9 cellular contexts compared by ENCODE assay signal in genomic region chr3:78988324-78988723, GRCh38.
DNase-seq lines count a peak whose midpoint lies in the region; ATAC-seq, FAIRE-seq and TF ChIP-seq lines count a peak whose summit lies in the region.
"Had no signal": no experiment of that assay in that cellular context is flagged by ENCODE, and none has a peak within 500 bp of the region (broad histone marks: within the 10 kb centered on the region; RNA-seq: fewer than 3 reads in every experiment).

No MANE protein-coding gene starts in this region.

- H3K27ac ChIP-seq in VCaP (no peak overlapping the region), testis (no peak overlapping the region)

- intact Hi-C loops in testis (cut with DNase I; ENCODE audit: low total_unique reads) = no loop called here

- no peak overlapping the region for H3K4me3 ChIP-seq in AG04449 (ENCODE audit: low read depth, low read length)
- H3K4me3 ChIP-seq in HFF-Myc (replicated peaks; ENCODE audit: low read depth, low read length) = no peak overlapping the region
- no peak overlapping the region for H3K4me3 ChIP-seq in testis

- no peak for ATAC-seq in GM21390 (IDR thresholded peaks at IDR 0.05; ENCODE audit: unreplicated experiment)
- no peak for ATAC-seq in GM21737 (IDR thresholded peaks at IDR 0.05; ENCODE audit: unreplicated experiment)

- CTCF ChIA-PET in AG04449 (lab: Yijun Ruan, JAX) = interaction anchor here (0.8 to 4.2 kb wide), 19 partner anchors 10 to 343 kb away, joined by 3 to 31 read pairs (median 5); no protein-coding TSS in a partner anchor

- no peaks in the 10 kb centered on the region for H3K36me3 ChIP-seq in testis (ENCODE audit: low read depth, missing control alignments)

- TF ChIP-seq CTCF in AG04449 (IDR thresholded peaks at IDR 0.05; ENCODE audit: insufficient read depth, low read length, missing control alignments) (peak; percentile 20), HFF-Myc (IDR thresholded peaks at IDR 0.05; ENCODE audit: low read depth, low read length, missing control alignments) (peak; percentile 22), VCaP (conservative IDR thresholded peaks at IDR 0.05) (peak; percentile 78), testis (IDR thresholded peaks at IDR 0.05) (peak in 1 of 3 experiments; percentile 27)

- POLR2A ChIA-PET in AG04449 (lab: Yijun Ruan, JAX) = no interaction called here

- DNase-seq in AG04449 (ENCODE audit: low read depth, low spot score) (no peak), HFF-Myc (ENCODE audit: extremely low read depth, low read depth) (no peak), testis (no peak), T1000 (lab: John Stamatoyannopoulos, UW) (no peak)
- DNase-seq: RPMI8226 had no signal

- no peaks in the 10 kb centered on the region for H3K4me1 ChIP-seq in testis

- H3K27me3 ChIP-seq in testis = no peaks in the 10 kb centered on the region

- FAIRE-seq in islet of Langerhans (lab: Jason Lieb, UNC) = peak; percentile 95

- H3K9me3 ChIP-seq in testis = no peaks in the 10 kb centered on the region

- no peak for TF ChIP-seq POLR2A in testis (IDR thresholded peaks at IDR 0.05)
